ENCODE assay signal across 1 cellular context in the genomic region with DNA sequence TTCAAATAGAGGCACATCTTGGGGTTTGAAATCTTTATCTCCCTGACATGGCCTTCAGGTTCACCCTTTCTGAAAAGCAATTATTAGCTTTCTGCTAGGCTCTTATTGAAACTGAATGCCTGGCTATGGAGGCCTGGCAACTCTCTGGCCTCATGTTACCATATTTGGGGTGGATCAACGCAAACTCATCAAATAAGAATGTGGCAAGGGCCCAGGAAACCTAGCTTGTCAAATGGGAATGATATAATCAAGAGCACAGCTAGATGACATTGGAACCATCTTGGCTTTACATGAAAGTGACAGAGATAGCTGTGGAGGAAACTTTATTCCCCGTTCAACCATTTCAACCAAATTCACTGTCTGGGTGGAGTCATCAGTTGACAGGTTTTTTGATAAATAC.
TF ChIP-seq lines count a peak whose summit lies in the region.

No MANE protein-coding gene starts in this region.

TF ChIP-seq in HCT116, 20 proteins besides CTCF, POLR2A, EP300 and RAD21:
- TF ChIP-seq SRF (IDR thresholded peaks at IDR 0.05; ENCODE audit: low read depth) (peak; percentile 77), ELF1 (IDR thresholded peaks at IDR 0.05; ENCODE audit: borderline replicate concordance, low read depth) (no peak)
TF ChIP-seq in HCT116: peak in this region for 1.
